Comparison of ENCODE assay signal across 13 cellular contexts in the genomic region with DNA sequence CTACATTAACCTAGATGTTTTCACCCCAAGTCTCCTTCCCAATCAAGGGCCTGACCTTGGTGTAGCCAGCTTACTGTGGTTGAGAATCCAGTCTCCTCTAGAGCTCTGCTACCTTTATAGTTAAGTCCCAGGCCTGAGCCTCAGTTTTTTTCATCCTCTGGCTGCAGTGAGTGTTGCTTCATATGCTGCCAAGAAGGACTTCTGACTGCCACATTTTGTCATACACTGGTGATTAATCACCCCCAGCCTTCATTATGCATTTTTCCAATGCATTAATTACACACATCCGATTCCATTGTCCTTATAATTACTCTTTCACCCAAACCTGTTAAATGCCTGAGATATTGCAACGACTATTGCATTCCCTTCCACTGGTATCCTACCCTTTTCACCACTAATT.
"Had no signal": no experiment of that assay in that cellular context is flagged by ENCODE, and none has a peak within 500 bp of the region (broad histone marks: within the 10 kb centered on the region; RNA-seq: fewer than 3 reads in every experiment).

No MANE protein-coding gene starts in this region.

- H3K4me3 ChIP-seq: esophagus squamous epithelium, hepatocyte, lower lobe of right lung, tibial nerve had no signal

- H3K36me3 ChIP-seq: esophagus squamous epithelium, lower lobe of right lung, tibial nerve had no signal

- DNase-seq: activated CD4-positive, alpha-beta T cell treated with anti-CD3 and anti-CD28 coated beads, Interleukin-2, amount 50 U/mL, for 4 hours; activated CD4-positive, CD25-positive, alpha-beta regulatory T cell treated with anti-CD3 and anti-CD28 coated beads, Interleukin-2, amount 50 U/mL, for 72 hours; activated effector memory CD4-positive, alpha-beta T cell treated with Interleukin-2 at 50 U/mL for 16 hours; activated T-cell treated with anti-CD3 and anti-CD28 coated beads, Interleukin-2, amount 50 U/mL, for 1 hour; esophagus squamous epithelium; lower lobe of right lung; naive B cell had no signal

- ATAC-seq: activated naive CD4-positive, alpha-beta T cell treated with anti-CD3 and anti-CD28 coated beads, Interleukin-2, amount 50 U/mL, for 72 hours; lower lobe of right lung; stimulated activated effector memory CD8-positive, alpha-beta T cell treated with anti-CD3 and anti-CD28 coated beads, Interleukin-12 subunit alpha, Interleukin-12 subunit beta, amount 100 ng/mL, for 72 hours had no signal

- H3K27ac ChIP-seq: esophagus squamous epithelium, hepatocyte, lower lobe of right lung, parathyroid adenoma, tibial nerve had no signal

- FAIRE-seq: endometrium had no signal

- H3K4me1 ChIP-seq: lower lobe of right lung, parathyroid adenoma had no signal

- H3K9me3 ChIP-seq: esophagus squamous epithelium, lower lobe of right lung, tibial nerve had no signal

- H3K27me3 ChIP-seq: esophagus squamous epithelium, hepatocyte, tibial nerve had no signal
